26 cellular contexts compared by ENCODE assay signal in genomic region chrX:67500617-67501016, GRCh38. TPM values are rescaled to one million over a fixed set of nuclear protein-coding genes. Genes with fewer than 3 reads are reported as not detected.
DNase-seq lines count a peak whose midpoint lies in the region; ATAC-seq, FAIRE-seq and TF ChIP-seq lines count a peak whose summit lies in the region.
"Had no signal": no experiment of that assay in that cellular context is flagged by ENCODE, and none has a peak within 500 bp of the region (broad histone marks: within the 10 kb centered on the region; RNA-seq: fewer than 3 reads in every experiment).

No MANE protein-coding gene starts in this region.

- H3K4me1 ChIP-seq in HepG2 (ENCODE audit: insufficient read depth, low read length) (no peaks in the 10 kb centered on the region), right lobe of liver (no peaks in the 10 kb centered on the region), pancreas (no peaks in the 10 kb centered on the region)
- H3K4me1 ChIP-seq: BE2C, BLaER1 had no signal

- H3K27ac ChIP-seq in HepG2 (ENCODE audit: extremely low read length, insufficient read depth, low read length) = no peak overlapping the region
- H3K27ac ChIP-seq in right lobe of liver = no peak overlapping the region
- no peak overlapping the region for H3K27ac ChIP-seq in pancreas
- H3K27ac ChIP-seq: 22Rv1, BLaER1 had no signal

- POLR2A ChIA-PET in HepG2 (lab: Yijun Ruan, JAX) = no interaction called here

- H3K4me3 ChIP-seq in HepG2 (replicated peaks in 1 of 3; ENCODE audit: insufficient read depth in 1 of 3, low read depth in 2 of 3, low read length in 3 of 3) = no peak overlapping the region
- no peak overlapping the region for H3K4me3 ChIP-seq in right lobe of liver
- H3K4me3 ChIP-seq in pancreas = no peak overlapping the region
- H3K4me3 ChIP-seq: BLaER1, GM12878 had no signal

- peaks cover 31% of the 10 kb centered on the region for H3K9me3 ChIP-seq in HepG2 (ENCODE audit: low read length)
- peaks cover 0 to 7% (median 3%) of the 10 kb centered on the region in 4 donors for H3K9me3 ChIP-seq in right lobe of liver
- H3K9me3 ChIP-seq in pancreas = no peaks in the 10 kb centered on the region
- H3K9me3 ChIP-seq: BE2C, BLaER1 had no signal

- H3K4me3 Mint-ChIP-seq in natural killer cell = no peak overlapping the region
- H3K4me3 Mint-ChIP-seq: CD14-positive monocyte; CD4-positive, alpha-beta memory T cell; CD4-positive, CD25-positive, alpha-beta regulatory T cell; CD8-positive, alpha-beta memory T cell had no signal

- H3K36me3 ChIP-seq in HepG2 (replicated peaks in 1 of 2; ENCODE audit: control insufficient read depth in 1 of 2, insufficient read depth in 2 of 2, low read length in 2 of 2) = no peaks in the 10 kb centered on the region
- no peaks in the 10 kb centered on the region for H3K36me3 ChIP-seq in right lobe of liver
- H3K36me3 ChIP-seq in pancreas = no peaks in the 10 kb centered on the region
- H3K36me3 ChIP-seq: BE2C, BLaER1 had no signal

- CTCF ChIA-PET in HepG2 (lab: Yijun Ruan, JAX; ENCODE audit: low intra/inter-chr PET ratio, low total read pairs) = no interaction called here

- TF ChIP-seq CTCF in HepG2 (CRISPR knock-in tag; IDR thresholded peaks at IDR 0.05) (no peak), right lobe of liver (IDR thresholded peaks at IDR 0.05) (no peak), pancreas (IDR thresholded peaks at IDR 0.05) (no peak), natural killer cell (IDR thresholded peaks at IDR 0.05) (no peak)

- H2AFZ ChIP-seq in HepG2 (ENCODE audit: low read length) = no peak overlapping the region

- no peak overlapping the region for H3K4me2 ChIP-seq in HepG2 (ENCODE audit: low read depth, low read length)
- H3K4me2 ChIP-seq: BLaER1 had no signal

- intact Hi-C loops in HepG2 (cut with micrococcal nuclease; ENCODE audit: unreplicated experiment) (no loop called here), right lobe of liver (cut with DNase I) (no loop called here), pancreas (cut with DNase I) (no loop called here), natural killer cell (cut with micrococcal nuclease) (no loop called here)

- H3K36me3 Mint-ChIP-seq in natural killer cell = peaks cover 8% of the 10 kb centered on the region
- H3K36me3 Mint-ChIP-seq: CD14-positive monocyte; CD4-positive, alpha-beta memory T cell; CD4-positive, CD25-positive, alpha-beta regulatory T cell; CD8-positive, alpha-beta memory T cell had no signal

- in situ Hi-C loops in HepG2 (cut with HindIII; ENCODE audit: extremely low pct_ligation_motif_present, low pct_unique_long_range_greater_than_20kb) = no loop called here

- FAIRE-seq in HepG2 (lab: Jason Lieb, UNC) (no peak), colon (lab: Jason Lieb, UNC) (peak; percentile 47), pancreas (lab: Jason Lieb, UNC) (peak; percentile 94)
- FAIRE-seq: GM12878, GM12892, GM18507 had no signal

- H3K27me3 Mint-ChIP-seq in natural killer cell (ENCODE audit: low read depth in 2 of 2) = peaks cover 0 to 5% of the 10 kb centered on the region in 2 donors
- H3K27me3 Mint-ChIP-seq: CD4-positive, alpha-beta memory T cell; CD4-positive, CD25-positive, alpha-beta regulatory T cell; CD8-positive, alpha-beta memory T cell had no signal

- peaks cover 0 to 9% of the 10 kb centered on the region in 2 donors for H3K9me3 Mint-ChIP-seq in natural killer cell
- H3K9me3 Mint-ChIP-seq: CD8-positive, alpha-beta memory T cell had no signal

- no peak overlapping the region for H3K9ac ChIP-seq in HepG2 (ENCODE audit: insufficient read depth, low read depth, low read length)
- H3K9ac ChIP-seq: BLaER1 had no signal

- DNase-seq in HepG2 (ENCODE audit: low spot score) (no peak), right lobe of liver (no peak), pancreas (no peak), natural killer cell (no peak)
- no peak for DNase-seq in activated naive CD4-positive, alpha-beta T cell (lab: John Stamatoyannopoulos, UW)
- DNase-seq: ACHN; BE2C; C1 segment of cervical spinal cord; CD4-positive, alpha-beta memory T cell; CD4-positive, CD25-positive, alpha-beta regulatory T cell; CD8-positive, alpha-beta memory T cell; COR-L47; DMS 273 treated with DMSO at 0.1 percent for 48 hours; DMS153; DMS79; DND-41; EL; GDM1 had no signal

- H4K20me1 ChIP-seq in HepG2 (ENCODE audit: insufficient read depth, low read length) = no peaks in the 10 kb centered on the region
- H4K20me1 ChIP-seq: BLaER1 had no signal

- no peaks in the 10 kb centered on the region for H3K79me2 ChIP-seq in HepG2 (ENCODE audit: insufficient read depth, low read length)

- H3K27me3 ChIP-seq in HepG2 (ENCODE audit: control insufficient read depth in 1 of 2, insufficient read depth in 2 of 2, low read length in 2 of 2) (no peaks in the 10 kb centered on the region), right lobe of liver (no peaks in the 10 kb centered on the region), pancreas (peaks cover 0 to 5% (median 0%) of the 10 kb centered on the region in 4 donors)
- H3K27me3 ChIP-seq: BE2C, BLaER1 had no signal

- WGBS in HepG2 (ENCODE audit: low lambda C conversion rate) = 9% methylated on average over 1 of the region's 1 CpG
- WGBS in right lobe of liver (ENCODE audit: insufficient coverage, low coverage, low lambda C conversion rate, missing lambda C conversion rate) = 6% methylated on average over 1 of the region's 1 CpG
- 11 to 25% methylated on average over 1 of the region's 1 CpG for WGBS in pancreas, 2 donors

- no peak overlapping the region for H3K27ac Mint-ChIP-seq in natural killer cell
- H3K27ac Mint-ChIP-seq: CD14-positive monocyte; CD4-positive, alpha-beta memory T cell; CD4-positive, CD25-positive, alpha-beta regulatory T cell; CD8-positive, alpha-beta memory T cell had no signal

- no peak for TF ChIP-seq RAD21 in HepG2 (CRISPR knock-in tag; IDR thresholded peaks at IDR 0.05)

- no TSS peak for BruUV-seq in HepG2 (replicated peaks; lab: Mats Ljungman, UMichigan)

- TF ChIP-seq POLR2A in HepG2 (IDR thresholded peaks at IDR 0.05; ENCODE audit: insufficient read depth in 1 of 2, low read depth in 2 of 2, low read length in 2 of 2) = no peak
- TF ChIP-seq POLR2A in right lobe of liver (IDR thresholded peaks at IDR 0.05) = no peak

- TF ChIP-seq EP300 in HepG2 (IDR thresholded peaks at IDR 0.05; ENCODE audit: low read depth in 2 of 2, low read length in 2 of 2) (no peak), HepG2 (CRISPR knock-in tag; IDR thresholded peaks at IDR 0.05; ENCODE audit: borderline replicate concordance) (no peak)

- ATAC-seq in HepG2 (no peak), right lobe of liver (no peak), pancreas (no peak), natural killer cell (no peak)
- ATAC-seq: GM12878 had no signal

- H3K4me1 Mint-ChIP-seq in natural killer cell = no peaks in the 10 kb centered on the region
- H3K4me1 Mint-ChIP-seq: CD14-positive monocyte; CD4-positive, alpha-beta memory T cell; CD4-positive, CD25-positive, alpha-beta regulatory T cell; CD8-positive, alpha-beta memory T cell had no signal

TF ChIP-seq in HepG2, 621 proteins besides CTCF, POLR2A, EP300 and RAD21:
- TF ChIP-seq ZNF260 (CRISPR knock-in tag; IDR thresholded peaks at IDR 0.05; ENCODE audit: borderline replicate concordance, low read depth) (no peak), MAFK (conservative IDR thresholded peaks at IDR 0.05 in 1 of 2, IDR thresholded peaks at IDR 0.05 in 1 of 2; ENCODE audit: low read length in 2 of 2) (peak; percentile 28 to 65; a peak in 3 of 4 replicates), MAFF (IDR thresholded peaks at IDR 0.05; ENCODE audit: low read depth, low read length) (peak; percentile 56)

RNA-seq across cellular contexts. Expression of gene AR, which starts 43.2 kb away (rescaled TPM):
- total RNA-seq in HepG2 (2016; rRNA removed; fragmentation: Illumina TruSeq; extraction: Trizol) (not detected in 2 replicates), right lobe of liver (10 to 100 TPM; 18.5 to 77.5 (median 47.3) TPM), pancreas (1 to 10 TPM in 4 of 6 donors, under 1 TPM in 2; 0.43 to 2.9 (median 1.6) TPM), natural killer cell (under 1 TPM in 1 of 3 donors, not detected in 2; 0.02 TPM)
- not detected in 2 replicates for total RNA-seq in HepG2 (2016; cell fraction: cytosol; rRNA removed; fragmentation: Illumina TruSeq; extraction: Trizol; ENCODE audit: low read depth)
- not detected in 2 replicates for total RNA-seq in HepG2 (2016; cell fraction: insoluble cytoplasmic fraction; rRNA removed; fragmentation: Illumina TruSeq; extraction: Trizol)
- not detected in 2 replicates for total RNA-seq in HepG2 (2016; cell fraction: membrane; rRNA removed; fragmentation: Illumina TruSeq; extraction: Trizol)
- total RNA-seq in HepG2 (2016; cell fraction: nucleus; rRNA removed; fragmentation: Illumina TruSeq; extraction: Trizol) = not detected in 2 replicates
- polyA plus RNA-seq in HepG2 (2011; rRNA removed) (not detected in 2 replicates), pancreas (1 to 10 TPM in 1 of 2 donors, under 1 TPM in 1; 0.34 to 1.0 TPM)
- polyA plus RNA-seq in HepG2 (2011; cell fraction: cytosol; rRNA removed) = not detected in 2 replicates
- not detected in 2 replicates for polyA plus RNA-seq in HepG2 (2011; cell fraction: nucleus; rRNA removed)
- not detected in 2 replicates for polyA plus RNA-seq in HepG2 (2012)
- polyA plus RNA-seq in HepG2 (2016; cell fraction: cytosol; fragmentation: Illumina TruSeq; extraction: Trizol; ENCODE audit: low read depth) = not detected in 2 replicates
- not detected in 2 replicates for polyA plus RNA-seq in HepG2 (2016; cell fraction: insoluble cytoplasmic fraction; fragmentation: Illumina TruSeq; extraction: Trizol; ENCODE audit: low read depth)
- polyA plus RNA-seq in HepG2 (2016; cell fraction: membrane; fragmentation: Illumina TruSeq; extraction: Trizol; ENCODE audit: low read depth) = not detected in 2 replicates
- polyA plus RNA-seq in HepG2 (2016; cell fraction: nucleus; fragmentation: Illumina TruSeq; extraction: Trizol; ENCODE audit: insufficient read depth, low read depth) = not detected in 2 replicates
- not detected in 2 replicates for polyA minus RNA-seq in HepG2 (2011; rRNA and poly(A)+ RNA removed; ENCODE audit: low replicate concordance)
- polyA minus RNA-seq in HepG2 (2011; cell fraction: cytosol; rRNA and poly(A)+ RNA removed) = not detected in 2 replicates
- not detected in 2 replicates for polyA minus RNA-seq in HepG2 (2011; cell fraction: nucleus; rRNA and poly(A)+ RNA removed)
- total RNA-seq: CD8-positive, alpha-beta memory T cell; G401; GM12878 had no signal
- polyA plus RNA-seq: CD14-positive monocyte; CD8-positive, alpha-beta memory T cell had no signal

Comparison
In these comparisons a context has a peak if more than half of its experiments do, and no peak if none do; other contexts are left out.
1. RNA of gene AR, which starts 43.2 kb away (total RNA-seq): 18.5 to 77.5 TPM in right lobe of liver; 0.43 to 2.9 TPM in pancreas, 0.02 TPM in natural killer cell and not detected in HepG2; every median in the first group is over 4 times any median in the second.